13 cellular contexts compared by ENCODE assay signal in the genomic region with DNA sequence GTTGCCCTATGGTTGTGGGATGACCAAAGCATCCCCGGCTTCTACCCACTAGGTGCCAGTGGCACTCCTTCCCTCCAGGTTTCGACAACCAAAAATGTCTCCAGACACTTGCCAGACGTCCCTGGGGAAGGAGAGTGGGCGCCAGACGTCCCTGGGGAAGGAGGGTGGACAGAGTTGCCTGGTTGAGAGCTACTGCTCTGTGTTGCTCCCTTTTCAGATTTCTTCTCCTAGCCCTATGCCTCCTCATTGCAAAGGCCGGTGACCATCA. TPM values are rescaled to one million over a fixed set of nuclear protein-coding genes. Genes with fewer than 3 reads are reported as not detected.
"Had no signal": no experiment of that assay in that cellular context is flagged by ENCODE, and none has a peak within 500 bp of the region (broad histone marks: within the 10 kb centered on the region; RNA-seq: fewer than 3 reads in every experiment).

No MANE protein-coding gene starts in this region.

- H3K4me3 ChIP-seq: adrenal gland, hepatocyte, sigmoid colon, upper lobe of left lung had no signal

- H3K27ac ChIP-seq: neutrophil had no signal

- H3K27me3 ChIP-seq: adrenal gland, hepatocyte, neutrophil, sigmoid colon, upper lobe of left lung had no signal

- DNase-seq: activated CD4-positive, alpha-beta T cell treated with anti-CD3 and anti-CD28 coated beads for 48 hours; activated T-cell treated with anti-CD3 and anti-CD28 coated beads for 4 hours; cortex of kidney; effector CD8-positive, alpha-beta T cell; naive thymus-derived CD4-positive, alpha-beta T cell; sigmoid colon; stimulated activated CD4-positive, alpha-beta T cell treated with anti-CD3 and anti-CD28 coated beads, Interleukin-4, amount 100 ng/mL, for 24 hours; stimulated activated naive CD8-positive, alpha-beta T cell treated with anti-CD3 and anti-CD28 coated beads, Interleukin-15, amount 100 ng/mL, for 72 hours; upper lobe of left lung had no signal

- H3K9me3 ChIP-seq: adrenal gland, neutrophil, sigmoid colon, upper lobe of left lung had no signal

- H2AFZ ChIP-seq: hepatocyte had no signal

- ATAC-seq: naive thymus-derived CD4-positive, alpha-beta T cell; stimulated activated naive CD8-positive, alpha-beta T cell treated with anti-CD3 and anti-CD28 coated beads, Interleukin-15, amount 100 ng/mL, for 72 hours had no signal

RNA-seq across cellular contexts. Expression of a gene that starts 13.1 kb away (rescaled TPM):
- total RNA-seq: hepatocyte, kidney epithelial cell had no signal
- polyA plus RNA-seq: naive thymus-derived CD4-positive, alpha-beta T cell had no signal

RNA-seq across cellular contexts. Expression of a gene that starts 41.7 kb away (rescaled TPM):
- total RNA-seq: kidney epithelial cell, sigmoid colon had no signal
